In genomic region chr14:71096947-71097346, GRCh38 we compare ENCODE assay signal across 22 cellular contexts.
"Had no signal": no experiment of that assay in that cellular context is flagged by ENCODE, and none has a peak within 500 bp of the region (broad histone marks: within the 10 kb centered on the region; RNA-seq: fewer than 3 reads in every experiment).

No MANE protein-coding gene starts in this region.

- H3K4me3 ChIP-seq: SJSA1 had no signal

- H3K9me3 ChIP-seq: SJSA1, SK-N-SH had no signal

- FAIRE-seq: RCC 7860 had no signal

- DNase-seq: MM.1S, NCI-H1092 treated with DMSO at 0.1 percent for 48 hours, NCI-H1436, NCI-H187, NCI-H2029, NCI-H2081 treated with DMSO at 0.1 percent for 48 hours, NCI-H2171, NCI-H226, NCI-H446, NCI-H510A, NCI-H524 treated with DMSO at 0.1 percent for 48 hours, NCI-H69, NCI-H774, Right ventricle myocardium superior, RPMI8226, SIG-M5, SK-N-SH, SW 1271, T-cell had no signal

- H3K27me3 ChIP-seq: SJSA1 had no signal

- H3K4me2 ChIP-seq: KMS-11, SK-N-SH had no signal

- ATAC-seq: T-cell had no signal

- H3K27ac ChIP-seq: KMS-11, SJSA1 had no signal

- H3K9ac ChIP-seq: KMS-11, SK-N-SH had no signal

- H3K4me1 ChIP-seq: SJSA1 had no signal
